ENCODE assay signal across 1 cellular context in the genomic region with DNA sequence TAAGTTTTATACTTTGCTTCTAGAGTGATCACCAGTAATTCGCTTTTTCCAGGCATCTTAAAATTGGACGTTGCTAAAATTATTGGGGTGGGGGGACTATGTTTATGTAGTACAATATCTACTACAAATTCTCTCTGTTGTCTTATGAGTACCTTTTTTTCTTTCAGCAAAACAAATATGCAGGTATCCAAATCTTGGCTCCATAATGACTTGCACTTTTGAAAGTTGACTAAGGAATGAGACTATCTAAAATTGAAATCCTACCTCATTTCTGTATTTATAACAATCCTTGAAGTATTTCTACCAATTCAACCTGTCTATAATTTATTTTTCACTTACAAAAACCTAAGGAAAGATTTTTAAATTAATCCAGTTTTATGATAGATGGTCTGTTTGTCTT.
TF ChIP-seq lines count a peak whose summit lies in the region.

No MANE protein-coding gene starts in this region.

TF ChIP-seq in SK-N-SH, 30 proteins besides CTCF, POLR2A, EP300 and RAD21 (continued from another document):
- TF ChIP-seq, protein P1, sequence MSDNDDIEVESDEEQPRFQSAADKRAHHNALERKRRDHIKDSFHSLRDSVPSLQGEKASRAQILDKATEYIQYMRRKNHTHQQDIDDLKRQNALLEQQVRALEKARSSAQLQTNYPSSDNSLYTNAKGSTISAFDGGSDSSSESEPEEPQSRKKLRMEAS (IDR thresholded peaks at IDR 0.05; ENCODE audit: low read depth): no peak
- no peak for TF ChIP-seq MEF2A (IDR thresholded peaks at IDR 0.05; ENCODE audit: borderline replicate concordance, low read depth)
- TF ChIP-seq RXRA (IDR thresholded peaks at IDR 0.05; ENCODE audit: borderline replicate concordance, low read depth): no peak
- no peak for TF ChIP-seq SIN3A (IDR thresholded peaks at IDR 0.05; ENCODE audit: borderline replicate concordance, low read depth, low read length)
- TF ChIP-seq TAF1 (IDR thresholded peaks at IDR 0.05; ENCODE audit: borderline replicate concordance, low read depth, low read length): no peak
- TF ChIP-seq, protein P2, sequence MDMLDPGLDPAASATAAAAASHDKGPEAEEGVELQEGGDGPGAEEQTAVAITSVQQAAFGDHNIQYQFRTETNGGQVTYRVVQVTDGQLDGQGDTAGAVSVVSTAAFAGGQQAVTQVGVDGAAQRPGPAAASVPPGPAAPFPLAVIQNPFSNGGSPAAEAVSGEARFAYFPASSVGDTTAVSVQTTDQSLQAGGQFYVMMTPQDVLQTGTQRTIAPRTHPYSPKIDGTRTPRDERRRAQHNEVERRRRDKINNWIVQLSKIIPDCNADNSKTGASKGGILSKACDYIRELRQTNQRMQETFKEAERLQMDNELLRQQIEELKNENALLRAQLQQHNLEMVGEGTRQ (IDR thresholded peaks at IDR 0.05; ENCODE audit: borderline replicate concordance, low read depth, low read length): no peak
- TF ChIP-seq SMC3 (IDR thresholded peaks at IDR 0.05; ENCODE audit: low read depth, low read length): no peak
- TF ChIP-seq NRF1 (IDR thresholded peaks at IDR 0.05; ENCODE audit: low read depth, low read length): no peak
- no peak for TF ChIP-seq TEAD4 (IDR thresholded peaks at IDR 0.05; ENCODE audit: borderline replicate concordance, insufficient read depth)
